In genomic region chr1:101175474-101175873, GRCh38 we compare ENCODE assay signal across 18 cellular contexts.
DNase-seq lines count a peak whose midpoint lies in the region; ATAC-seq and TF ChIP-seq lines count a peak whose summit lies in the region.
"Had no signal": no experiment of that assay in that cellular context is flagged by ENCODE, and none has a peak within 500 bp of the region (broad histone marks: within the 10 kb centered on the region; RNA-seq: fewer than 3 reads in every experiment).

No MANE protein-coding gene starts in this region.

- no peak for ATAC-seq in CD4-positive, alpha-beta T cell (ENCODE audit: poor library complexity)
- peak; percentile 37; the same call in 2 of the 3 replicates for ATAC-seq in SK-N-SH treated with all-trans-retinoic acid at 6 μM for 48 hours
- ATAC-seq: naive thymus-derived CD8-positive, alpha-beta T cell had no signal

- no peaks in the 10 kb centered on the region for H3K4me1 ChIP-seq in Karpas-422 (ENCODE audit: low read length)
- H3K4me1 ChIP-seq: suprapubic skin had no signal

- H3K27ac ChIP-seq in CD4-positive, alpha-beta T cell (ENCODE audit: low read depth, low read length), result no peak overlapping the region
- no peak overlapping the region for H3K27ac ChIP-seq in Karpas-422 (ENCODE audit: low read length)
- H3K27ac ChIP-seq: BLaER1, spleen, suprapubic skin had no signal

- no peak for TF ChIP-seq CTCF in AG10803 (conservative IDR thresholded peaks at IDR 0.05; ENCODE audit: low read length)
- TF ChIP-seq CTCF in CD4-positive, alpha-beta T cell (IDR thresholded peaks at IDR 0.05), result no peak

- intact Hi-C loops in CD4-positive, alpha-beta T cell (cut with DNase I, micrococcal nuclease), result loop anchor here in 1 of 2 experiments (5.0 kb wide), 1 partner anchor 38 kb away; no protein-coding TSS in a partner anchor

- H3K4me3 ChIP-seq in AG10803 (ENCODE audit: low read length) (no peak overlapping the region), Karpas-422 (ENCODE audit: low read length) (no peak overlapping the region)
- H3K4me3 ChIP-seq: BLaER1, spleen, suprapubic skin had no signal

- no peak overlapping the region for H3K4me3 Mint-ChIP-seq in CD4-positive, alpha-beta T cell
- H3K4me3 Mint-ChIP-seq: memory B cell; naive thymus-derived CD8-positive, alpha-beta T cell had no signal

- H3K4me2 ChIP-seq in Karpas-422 (ENCODE audit: low read depth, low read length, poor library complexity, severe bottlenecking), result no peak overlapping the region
- H3K4me2 ChIP-seq: BLaER1 had no signal

- no peaks in the 10 kb centered on the region for H3K27me3 ChIP-seq in CD4-positive, alpha-beta T cell (ENCODE audit: control insufficient read depth, insufficient read depth, low read length)
- no peaks in the 10 kb centered on the region for H3K27me3 ChIP-seq in Karpas-422 (ENCODE audit: low read length)
- H3K27me3 ChIP-seq: BLaER1, spleen, suprapubic skin had no signal

- H3K79me2 ChIP-seq in Karpas-422 (ENCODE audit: low read length), result no peaks in the 10 kb centered on the region

- H3K9ac ChIP-seq in Karpas-422 (ENCODE audit: low read length), result no peak overlapping the region
- H3K9ac ChIP-seq: BLaER1 had no signal

- no peaks in the 10 kb centered on the region for H3K9me3 ChIP-seq in CD4-positive, alpha-beta T cell (ENCODE audit: control insufficient read depth, low read length)
- no peaks in the 10 kb centered on the region for H3K9me3 ChIP-seq in Karpas-422 (ENCODE audit: low read length)
- H3K9me3 ChIP-seq: BLaER1, spleen, suprapubic skin had no signal

- no peaks in the 10 kb centered on the region for H3K27me3 Mint-ChIP-seq in CD4-positive, alpha-beta T cell
- H3K27me3 Mint-ChIP-seq: memory B cell; naive thymus-derived CD8-positive, alpha-beta T cell had no signal

- no peaks in the 10 kb centered on the region for H3K9me2 ChIP-seq in Karpas-422 (replicated peaks; ENCODE audit: insufficient read depth, low read length)

- no peak overlapping the region for H2AFZ ChIP-seq in Karpas-422 (ENCODE audit: low read length)

- H4K20me1 ChIP-seq in Karpas-422 (ENCODE audit: insufficient read depth, low read depth, low read length), result no peaks in the 10 kb centered on the region
- H4K20me1 ChIP-seq: BLaER1 had no signal

- no peaks in the 10 kb centered on the region for H3K36me3 Mint-ChIP-seq in CD4-positive, alpha-beta T cell (ENCODE audit: low read depth)
- H3K36me3 Mint-ChIP-seq: memory B cell; naive thymus-derived CD8-positive, alpha-beta T cell had no signal

- POLR2A ChIA-PET in CD4-positive, alpha-beta T cell (lab: Charles Lee), result no interaction called here

- peak overlapping the region; percentile 32 for H3K27ac Mint-ChIP-seq in CD4-positive, alpha-beta T cell
- H3K27ac Mint-ChIP-seq: memory B cell had no signal

- no peaks in the 10 kb centered on the region for H3K9me3 Mint-ChIP-seq in CD4-positive, alpha-beta T cell
- H3K9me3 Mint-ChIP-seq: memory B cell had no signal

- H3K4me1 Mint-ChIP-seq in CD4-positive, alpha-beta T cell (ENCODE audit: low read depth), result peaks cover 20% of the 10 kb centered on the region

- DNase-seq in AG10803 (ENCODE audit: low read depth) (peak; percentile 57), fibroblast of peridontal ligament (ENCODE audit: extremely low read depth) (peak; percentile 17), Karpas-422 (no peak), CD1c-positive myeloid dendritic cell (ENCODE audit: extremely low spot score) (no peak), NCI-H526 (lab: John Stamatoyannopoulos, UW) (no peak)
- no peak for DNase-seq in CD4-positive, alpha-beta T cell
- DNase-seq: caudate nucleus; effector CD4-positive, alpha-beta T cell; GF-D8; naive thymus-derived CD8-positive, alpha-beta T cell; NCI-H1105; NCI-H510A; spleen; stimulated activated CD8-positive, alpha-beta memory T cell treated with anti-CD3 and anti-CD28 coated beads, Interleukin-4, amount 100 ng/mL, for 48 hours had no signal

- no peaks in the 10 kb centered on the region for H3K36me3 ChIP-seq in Karpas-422 (ENCODE audit: insufficient read depth, low read length)
- H3K36me3 ChIP-seq: BLaER1, spleen, suprapubic skin had no signal

- CTCF ChIA-PET in CD4-positive, alpha-beta T cell (lab: Charles Lee), result interaction anchor here (1.3 kb wide), 1 partner anchor 12 kb away, joined by 4 read pairs; no protein-coding TSS in a partner anchor

TF ChIP-seq in SK-N-SH treated with all-trans-retinoic acid at 6 μM for 48 hours, 23 proteins besides CTCF, POLR2A, EP300 and RAD21:
- TF ChIP-seq BACH2 (CRISPR knock-in tag; IDR thresholded peaks at IDR 0.05; ENCODE audit: borderline replicate concordance), result no peak
- no peak for TF ChIP-seq RARB (CRISPR knock-in tag; IDR thresholded peaks at IDR 0.05)
- TF ChIP-seq TOX (CRISPR knock-in tag; IDR thresholded peaks at IDR 0.05; ENCODE audit: borderline replicate concordance), result no peak
- TF ChIP-seq TCF4 (CRISPR knock-in tag; IDR thresholded peaks at IDR 0.05; ENCODE audit: borderline replicate concordance), result no peak
- TF ChIP-seq CSRNP3 (CRISPR knock-in tag; IDR thresholded peaks at IDR 0.05), result no peak
- TF ChIP-seq TSHZ2 (CRISPR knock-in tag; IDR thresholded peaks at IDR 0.05), result no peak
- no peak for TF ChIP-seq SNAI2 (CRISPR knock-in tag; IDR thresholded peaks at IDR 0.05)
- TF ChIP-seq OSR1 (CRISPR knock-in tag; IDR thresholded peaks at IDR 0.05), result no peak
- no peak for TF ChIP-seq CSDC2 (CRISPR knock-in tag; IDR thresholded peaks at IDR 0.05)
- TF ChIP-seq GLIS3 (CRISPR knock-in tag; IDR thresholded peaks at IDR 0.05), result no peak
- TF ChIP-seq ESRRG (CRISPR knock-in tag; IDR thresholded peaks at IDR 0.05), result no peak
- no peak for TF ChIP-seq ISL1 (CRISPR knock-in tag; IDR thresholded peaks at IDR 0.05)

Comparison
In these comparisons a context has a peak if more than half of its experiments do, and no peak if none do; other contexts are left out.
1. DNase-seq: peak in AG10803 (single experiment) and fibroblast of peridontal ligament (single experiment); none in CD4-positive, alpha-beta T cell (0 of 10), Karpas-422 (single experiment), CD1c-positive myeloid dendritic cell (single experiment) and NCI-H526 (0 of 2).